31 cellular contexts compared by ENCODE assay signal in the genomic region with DNA sequence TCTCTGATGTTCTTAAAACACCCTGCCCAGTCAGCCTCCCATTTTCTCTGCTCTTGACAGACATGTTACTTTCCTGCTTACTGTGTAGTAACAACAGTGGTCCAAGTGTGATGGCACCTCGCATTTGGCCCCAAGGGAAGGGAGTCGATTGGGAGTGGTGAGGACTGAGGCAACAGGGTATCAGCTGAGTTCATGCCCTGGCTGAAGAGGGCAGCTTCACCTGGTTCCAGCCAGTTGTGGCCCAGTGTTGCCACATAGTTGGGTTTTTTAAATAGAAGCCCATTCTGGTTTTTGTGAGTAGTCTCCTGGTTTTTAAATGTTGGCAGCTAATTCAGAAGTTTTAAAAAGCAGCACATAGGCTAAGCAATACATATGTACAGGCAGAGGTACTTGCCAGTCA.
"Had no signal": no experiment of that assay in that cellular context is flagged by ENCODE, and none has a peak within 500 bp of the region (broad histone marks: within the 10 kb centered on the region; RNA-seq: fewer than 3 reads in every experiment).

No MANE protein-coding gene starts in this region.

- H3K27ac Mint-ChIP-seq: activated naive CD8-positive, alpha-beta T cell; activated T-helper 1 cell treated with anti-CD3 and anti-CD28 coated beads, Interleukin-12 subunit alpha, Interleukin-12 subunit beta, Interleukin-2, Interleukin-4 antibody, amounts not matched to agents 30 ng/mL and 10 ng/mL and 1 ng/mL, durations not matched to agents 14 hours and 24 hours and 36 hours had no signal

- H3K4me1 ChIP-seq: ascending aorta, colonic mucosa had no signal

- H3K4me1 Mint-ChIP-seq: activated CD4-positive, alpha-beta T cell treated with anti-CD3 and anti-CD28 coated beads, Interleukin-2, amount 10 ng/mL, durations not matched to agents 24 days and 14 days; central memory CD8-positive, alpha-beta T cell had no signal

- DNase-seq: activated CD4-positive, alpha-beta T cell treated with anti-CD3 and anti-CD28 coated beads, Interleukin-2, amount 10 ng/mL, durations not matched to agents 24 days and 14 days; activated CD4-positive, alpha-beta T cell treated with anti-CD3 and anti-CD28 coated beads, Interleukin-2, amount 50 U/mL, for 4 hours; activated CD4-positive, CD25-positive, alpha-beta regulatory T cell; activated CD8-positive, alpha-beta memory T cell treated with anti-CD3 and anti-CD28 coated beads, Interleukin-2, amount 50 U/mL, for 4 hours; activated effector memory CD4-positive, alpha-beta T cell treated with Interleukin-2 at 50 U/mL for 16 hours; amygdala; colonic mucosa; NCI-H1092 treated with DMSO at 0.1 percent for 48 hours; NCI-H1417; NCI-H146; NCI-H187; NCI-H2029 treated with DMSO at 0.1 percent for 48 hours; NCI-H2107; NCI-H2171; NCI-H510A; NCI-H526; NCI-H748 treated with DMSO at 0.1 percent for 48 hours; NK-92 treated with Interleukin-12 subunit alpha and Interleukin-12 subunit beta, amount 100 ng/mL, for 24 hours; PC-3; Right ventricle myocardium superior; SW 1271; T-helper 1 cell; T1000; WERI-Rb-1 had no signal

- H3K27ac ChIP-seq: ascending aorta, cardiac muscle cell, colonic mucosa, WERI-Rb-1 had no signal

- H3K9me3 Mint-ChIP-seq: activated CD4-positive, alpha-beta T cell treated with anti-CD3 and anti-CD28 coated beads, Interleukin-2, amount 10 ng/mL, durations not matched to agents 24 days and 14 days; activated T-helper 1 cell treated with anti-CD3 and anti-CD28 coated beads, Interleukin-12 subunit alpha, Interleukin-12 subunit beta, Interleukin-2, Interleukin-4 antibody, amounts not matched to agents 30 ng/mL and 10 ng/mL and 1 ng/mL, durations not matched to agents 14 hours and 24 hours and 36 hours; central memory CD8-positive, alpha-beta T cell had no signal

- ATAC-seq: K562 had no signal

- FAIRE-seq: K562, RCC 7860 had no signal

- H3K27me3 Mint-ChIP-seq: activated CD4-positive, alpha-beta T cell treated with anti-CD3 and anti-CD28 coated beads, Interleukin-2, amount 10 ng/mL, durations not matched to agents 24 days and 14 days; activated naive CD8-positive, alpha-beta T cell; central memory CD8-positive, alpha-beta T cell had no signal

- H3K4me3 ChIP-seq: ascending aorta, cardiac muscle cell, colonic mucosa, K562 had no signal

- H3K4me3 Mint-ChIP-seq: activated CD4-positive, alpha-beta T cell treated with anti-CD3 and anti-CD28 coated beads, Interleukin-2, amount 10 ng/mL, durations not matched to agents 24 days and 14 days; activated naive CD8-positive, alpha-beta T cell; activated T-helper 1 cell treated with anti-CD3 and anti-CD28 coated beads, Interleukin-12 subunit alpha, Interleukin-12 subunit beta, Interleukin-2, Interleukin-4 antibody, amounts not matched to agents 30 ng/mL and 10 ng/mL and 1 ng/mL, durations not matched to agents 14 hours and 24 hours and 36 hours; central memory CD8-positive, alpha-beta T cell had no signal

- H3K27me3 ChIP-seq: ascending aorta, cardiac muscle cell, colonic mucosa had no signal

- H3K9me3 ChIP-seq: ascending aorta, colonic mucosa had no signal
